Comparison of ENCODE assay signal across 17 cellular contexts in genomic region chr6:35427851-35428321, GRCh38. TPM values are rescaled to one million over a fixed set of nuclear protein-coding genes. Genes with fewer than 3 reads are reported as not detected.
DNase-seq lines count a peak whose midpoint lies in the region; ATAC-seq and TF ChIP-seq lines count a peak whose summit lies in the region.
"Had no signal": no experiment of that assay in that cellular context is flagged by ENCODE, and none has a peak within 500 bp of the region (broad histone marks: within the 10 kb centered on the region; RNA-seq: fewer than 3 reads in every experiment).

No MANE protein-coding gene starts in this region.

- TF ChIP-seq CTCF in PC-3 (conservative IDR thresholded peaks at IDR 0.05; ENCODE audit: low read depth, low read length) (no peak), endothelial cell (IDR thresholded peaks at IDR 0.05; ENCODE audit: unreplicated experiment) (no peak), nephron progenitor cell (IDR thresholded peaks at IDR 0.05) (no peak)

- H3K9ac ChIP-seq in PC-3 (ENCODE audit: low read length) = peak overlapping the region; percentile 89

- H2AFZ ChIP-seq in PC-3 (ENCODE audit: low read length) = peak overlapping the region; percentile 36; the same call in 1 of the 2 replicates

- H3K27ac ChIP-seq in PC-3 (ENCODE audit: low read length) = peak overlapping the region; percentile 98
- H3K27ac ChIP-seq in substantia nigra (ENCODE audit: low read depth, low read length, poor library complexity, severe bottlenecking) = no peak overlapping the region
- H3K27ac ChIP-seq: coronary artery, tibial nerve had no signal

- peaks cover 10% of the 10 kb centered on the region for H3K9me3 ChIP-seq in PC-3 (ENCODE audit: low read length)

- peak; percentile 82 for ATAC-seq in PC-3
- ATAC-seq: activated CD4-positive, CD25-positive, alpha-beta regulatory T cell treated with anti-CD3 and anti-CD28 coated beads, Interleukin-2, amount 50 U/mL, for 24 hours; mucosa of descending colon had no signal

- DNase-seq in EL (peak; percentile 91), PC-3 (peak; percentile 95), endothelial cell (ENCODE audit: low spot score) (no peak), nephron progenitor cell (no peak), HUDEP-2 (lab: John Stamatoyannopoulos, UW; ENCODE audit: unreplicated experiment in 76 of 76) (no peak), NCI-H1694 treated with DMSO at 0.1 percent for 48 hours (lab: John Stamatoyannopoulos, UW) (no peak), putamen (ENCODE audit: low spot score) (no peak), substantia nigra (lab: John Stamatoyannopoulos, UW) (no peak)
- DNase-seq: activated naive CD8-positive, alpha-beta T cell treated with anti-CD3 and anti-CD28 coated beads, Interleukin-2, amount 10 ng/mL, durations not matched to agents 7 days and 5 days; DMS79 treated with DMSO at 0.1 percent for 48 hours; mucosa of descending colon; NCI-H1436; posterior cingulate gyrus had no signal

- H3K4me3 Mint-ChIP-seq in endothelial cell (ENCODE audit: unreplicated experiment) = peak overlapping the region; percentile 31
- H3K4me3 Mint-ChIP-seq in nephron progenitor cell = no peak overlapping the region
- H3K4me3 Mint-ChIP-seq: activated naive CD8-positive, alpha-beta T cell treated with anti-CD3 and anti-CD28 coated beads, Interleukin-2, amount 10 ng/mL, durations not matched to agents 7 days and 5 days had no signal

- BruUV-seq in PC-3 (replicated peaks; lab: Mats Ljungman, UMichigan) = no TSS peak

- H3K36me3 Mint-ChIP-seq in endothelial cell (ENCODE audit: low read depth, unreplicated experiment) (peaks cover 28% of the 10 kb centered on the region), nephron progenitor cell (ENCODE audit: low read depth) (peaks cover 19% of the 10 kb centered on the region)

- no peaks in the 10 kb centered on the region for H3K9me2 ChIP-seq in PC-3 (replicated peaks; ENCODE audit: low read length)

- peaks cover 11% of the 10 kb centered on the region for H3F3A ChIP-seq in PC-3 (ENCODE audit: low read length, unreplicated experiment)

- peaks cover 48% of the 10 kb centered on the region for H3K4me1 ChIP-seq in PC-3 (ENCODE audit: insufficient read depth, low read length)

- intact Hi-C loops in PC-3 (cut with micrococcal nuclease) = loop anchor here (1.0 kb wide), 2 partner anchors 13 to 37 kb away; no protein-coding TSS in a partner anchor

- peaks cover 3% of the 10 kb centered on the region for H3K9me3 Mint-ChIP-seq in endothelial cell (ENCODE audit: unreplicated experiment)
- peaks cover 15% of the 10 kb centered on the region for H3K9me3 Mint-ChIP-seq in nephron progenitor cell

- H3K4me2 ChIP-seq in PC-3 (ENCODE audit: low read length) = peak overlapping the region; percentile 82

- peaks cover 30% of the 10 kb centered on the region for H3K36me3 ChIP-seq in PC-3 (ENCODE audit: low read depth, low read length)

- POLR2A ChIA-PET in PC-3 (lab: Charles Lee; ENCODE audit: unreplicated experiment) = interaction anchor here (0.5 to 1.6 kb wide), 6 partner anchors 27 to 173 kb away, joined by 4 to 14 read pairs (median 7); partner anchors contain the start of gene TEAD3

- H3K27ac Mint-ChIP-seq in endothelial cell (ENCODE audit: unreplicated experiment) = no peak overlapping the region
- H3K27ac Mint-ChIP-seq in nephron progenitor cell = peak overlapping the region; percentile 55
- H3K27ac Mint-ChIP-seq: activated naive CD8-positive, alpha-beta T cell treated with anti-CD3 and anti-CD28 coated beads, Interleukin-2, amount 10 ng/mL, durations not matched to agents 7 days and 5 days had no signal

- H3K79me2 ChIP-seq in PC-3 (ENCODE audit: low read length) = 0 out of 2 replicates have a peak, but pooled peaks cover 8% of the 10 kb centered on the region

- H3K4me1 Mint-ChIP-seq in endothelial cell (ENCODE audit: unreplicated experiment) (peaks cover 24% of the 10 kb centered on the region), nephron progenitor cell (peaks cover 27% of the 10 kb centered on the region)

- H3K4me3 ChIP-seq in PC-3 (ENCODE audit: low read length) = peak overlapping the region; percentile 46
- H3K4me3 ChIP-seq: coronary artery, mucosa of descending colon, tibial nerve had no signal

- H3K27me3 Mint-ChIP-seq in endothelial cell (ENCODE audit: unreplicated experiment) (peaks cover 4% of the 10 kb centered on the region), nephron progenitor cell (ENCODE audit: low read depth, poor library complexity) (no peaks in the 10 kb centered on the region)
- H3K27me3 Mint-ChIP-seq: activated naive CD8-positive, alpha-beta T cell treated with anti-CD3 and anti-CD28 coated beads, Interleukin-2, amount 10 ng/mL, durations not matched to agents 7 days and 5 days had no signal

- no peaks in the 10 kb centered on the region for H4K20me1 ChIP-seq in PC-3 (ENCODE audit: low read length)
- H4K20me1 ChIP-seq: BLaER1 treated with 17β-estradiol and CSF1 and Interleukin-3, amounts not matched to agents 10 nM and 100 nM had no signal

- CTCF ChIA-PET in PC-3 (lab: Charles Lee) = interaction anchor here (0.7 to 1.5 kb wide), 4 partner anchors 13 to 96 kb away, joined by 3 to 9 read pairs (median 6); no protein-coding TSS in a partner anchor

- H3K27me3 ChIP-seq in PC-3 (ENCODE audit: low read length) = no peaks in the 10 kb centered on the region
- H3K27me3 ChIP-seq: BLaER1 treated with 17β-estradiol and CSF1 and Interleukin-3, amounts not matched to agents 10 nM and 100 nM; tibial nerve had no signal

RNA-seq across cellular contexts. Expression of gene FANCE, which starts 24.3 kb away (rescaled TPM):
- total RNA-seq in PC-3 (2014; rRNA removed) (13.8 and 18.6 TPM in 2 replicates), endothelial cell (ENCODE audit: unreplicated experiment) (21.8 TPM)

RNA-seq across cellular contexts. Expression of gene RPL10A, which starts 40.3 kb away (rescaled TPM):
- total RNA-seq in PC-3 (2014; rRNA removed) (1,114 and 1,509 TPM in 2 replicates), endothelial cell (ENCODE audit: unreplicated experiment) (1,320 TPM)

Comparison
In these comparisons a context has a peak if more than half of its experiments do, and no peak if none do; other contexts are left out.
1. DNase-seq: peak in EL (single experiment) and PC-3 (single experiment); none in endothelial cell (single experiment), nephron progenitor cell (single experiment), HUDEP-2 (0 of 76), NCI-H1694 treated with DMSO at 0.1 percent for 48 hours (single experiment), putamen (single experiment) and substantia nigra (0 of 49).